In the genomic region with DNA sequence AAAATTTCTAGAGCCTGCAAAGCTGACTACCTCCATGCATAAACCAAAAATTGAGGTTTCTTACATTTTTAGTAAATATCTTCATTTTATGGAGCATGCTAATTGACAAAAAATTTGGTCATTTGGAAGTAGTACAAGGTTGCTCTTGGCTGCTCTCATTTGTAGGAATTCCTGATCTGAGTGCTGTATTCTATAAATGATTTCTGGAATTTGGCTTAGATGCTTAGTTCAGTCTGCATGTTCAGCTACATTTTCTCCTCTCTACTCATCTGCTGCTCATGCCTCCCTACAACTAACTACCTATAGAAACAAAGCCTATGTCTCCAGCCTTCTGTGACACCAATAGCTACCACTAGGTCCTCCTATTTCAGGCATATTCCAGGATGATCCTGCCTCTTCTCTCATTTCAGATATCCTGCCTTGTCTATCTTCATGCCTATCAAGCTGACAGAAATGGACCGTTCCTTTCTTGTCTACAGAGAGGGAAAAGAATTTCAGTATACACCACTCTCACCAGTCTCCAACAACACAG, we compare ENCODE assay signal across 22 cellular contexts.
A peak's percentile ranks its signal among the peaks of the same experiment; 100 is the strongest.
DNase-seq lines count a peak whose midpoint lies in the region; FAIRE-seq and TF ChIP-seq lines count a peak whose summit lies in the region.
"Had no signal": no experiment of that assay in that cellular context is flagged by ENCODE, and none has a peak within 500 bp of the region (broad histone marks: within the 10 kb centered on the region; RNA-seq: fewer than 3 reads in every experiment).

No MANE protein-coding gene starts in this region.

- TF ChIP-seq CTCF in AG10803 (conservative IDR thresholded peaks at IDR 0.05; ENCODE audit: low read length) (no peak), astrocyte (IDR thresholded peaks at IDR 0.05; ENCODE audit: insufficient read depth, low read depth, low read length) (no peak)

- H3K4me3 ChIP-seq in AG10803 (ENCODE audit: low read length) = no peak overlapping the region
- no peak overlapping the region for H3K4me3 ChIP-seq in astrocyte (ENCODE audit: insufficient read depth, low read depth, low read length)

- no peak overlapping the region for H3K9ac ChIP-seq in astrocyte (ENCODE audit: low read length)

- no peaks in the 10 kb centered on the region for H3K27me3 Mint-ChIP-seq in astrocyte (ENCODE audit: low read depth, unreplicated experiment)
- H3K27me3 Mint-ChIP-seq: T-cell had no signal

- no peaks in the 10 kb centered on the region for H3K36me3 Mint-ChIP-seq in astrocyte (ENCODE audit: low read depth, unreplicated experiment)
- H3K36me3 Mint-ChIP-seq: T-cell had no signal

- DNase-seq in AG10803 (ENCODE audit: low read depth) (peak; percentile 9), GM04503 (ENCODE audit: low read depth) (peak; percentile 27), astrocyte (ENCODE audit: low read depth) (peak; percentile 1), iPS-NIHi11 (ENCODE audit: low spot score) (peak; percentile 6), SK-N-DZ (ENCODE audit: low spot score) (no peak), RCC 7860 (ENCODE audit: low spot score) (no peak)
- DNase-seq in activated CD4-positive, alpha-beta T cell treated with anti-CD3 and anti-CD28 coated beads for 4 hours = no peak
- no peak for DNase-seq in activated CD4-positive, alpha-beta T cell treated with anti-CD3 and anti-CD28 coated beads, Interleukin-2, amount 50 U/mL, for 48 hours
- DNase-seq: MM.1S; NCI-H1092; NCI-H1436 treated with DMSO at 0.1 percent for 48 hours; NCI-H2081; NCI-H2171 treated with DMSO at 0.1 percent for 48 hours; NCI-H446 treated with DMSO at 0.1 percent for 48 hours; NCI-H69; NK-92 treated with Interleukin-12 subunit alpha and Interleukin-12 subunit beta, amount 100 ng/mL, for 24 hours; OCI-M1; RPMI8226; SHP77 treated with DMSO at 0.1 percent for 48 hours; T-cell had no signal

- no peak overlapping the region for H3K4me2 ChIP-seq in astrocyte (ENCODE audit: low read length)

- H2AFZ ChIP-seq in astrocyte (ENCODE audit: low read depth, low read length) = no peak overlapping the region

- no peaks in the 10 kb centered on the region for H3K4me1 Mint-ChIP-seq in astrocyte (ENCODE audit: low read depth, unreplicated experiment)
- H3K4me1 Mint-ChIP-seq: T-cell had no signal

- no peaks in the 10 kb centered on the region for H3K27me3 ChIP-seq in astrocyte (ENCODE audit: insufficient read depth, low read length)

- no peaks in the 10 kb centered on the region for H3K79me2 ChIP-seq in astrocyte (ENCODE audit: insufficient read depth, low read length)

- H3K36me3 ChIP-seq in astrocyte (ENCODE audit: insufficient read depth, low read length) = no peaks in the 10 kb centered on the region

- H3K9me3 Mint-ChIP-seq in astrocyte (ENCODE audit: unreplicated experiment) = no peaks in the 10 kb centered on the region

- no peaks in the 10 kb centered on the region for H4K20me1 ChIP-seq in astrocyte (ENCODE audit: insufficient read depth, low read length)

- H3K27ac ChIP-seq in astrocyte (ENCODE audit: low read depth, low read length) = no peak overlapping the region

- no peaks in the 10 kb centered on the region for H3K4me1 ChIP-seq in astrocyte (ENCODE audit: insufficient read depth, low read length)

- H3K27ac Mint-ChIP-seq in astrocyte (ENCODE audit: unreplicated experiment) = no peak overlapping the region
- H3K27ac Mint-ChIP-seq: T-cell had no signal

- no peaks in the 10 kb centered on the region for H3K9me3 ChIP-seq in astrocyte (ENCODE audit: insufficient read depth, low read depth, low read length)

- H3K4me3 Mint-ChIP-seq in astrocyte (ENCODE audit: unreplicated experiment) = no peak overlapping the region
- H3K4me3 Mint-ChIP-seq: T-cell had no signal

- FAIRE-seq in astrocyte (lab: Jason Lieb, UNC) (no peak), RCC 7860 (lab: Jason Lieb, UNC) (no peak)
- FAIRE-seq: GM12892, GM18507 had no signal

Comparison
In these comparisons a context has a peak if more than half of its experiments do, and no peak if none do; other contexts are left out.
1. DNase-seq: peak in AG10803 (single experiment), GM04503 (single experiment), astrocyte (single experiment) and iPS-NIHi11 (single experiment); none in activated CD4-positive, alpha-beta T cell treated with anti-CD3 and anti-CD28 coated beads for 4 hours (0 of 2), SK-N-DZ (single experiment), activated CD4-positive, alpha-beta T cell treated with anti-CD3 and anti-CD28 coated beads, Interleukin-2, amount 50 U/mL, for 48 hours (0 of 2) and RCC 7860 (single experiment).